19 cellular contexts compared by ENCODE assay signal in the genomic region with DNA sequence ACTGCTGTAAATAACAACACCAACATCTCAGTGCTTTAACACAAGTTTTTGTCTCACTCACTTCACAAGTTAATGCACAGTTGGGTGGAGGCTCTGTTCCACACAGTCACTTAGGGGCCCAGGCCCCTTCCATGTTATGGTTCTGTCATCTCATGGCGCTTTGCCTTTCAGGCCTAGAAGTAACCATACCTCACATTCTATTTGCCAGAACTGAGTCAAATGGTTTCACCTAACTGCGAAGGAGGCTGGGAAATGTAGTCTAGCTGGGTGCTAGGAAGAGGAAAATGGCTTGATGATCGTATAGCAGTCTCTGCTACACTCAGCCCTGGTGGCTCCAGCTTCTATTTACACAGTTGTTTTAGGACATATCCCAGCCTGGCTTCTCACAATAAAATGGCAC. TPM values are rescaled to one million over a fixed set of nuclear protein-coding genes. Genes with fewer than 3 reads are reported as not detected.
DNase-seq lines count a peak whose midpoint lies in the region; ATAC-seq and TF ChIP-seq lines count a peak whose summit lies in the region.
"Had no signal": no experiment of that assay in that cellular context is flagged by ENCODE, and none has a peak within 500 bp of the region (broad histone marks: within the 10 kb centered on the region; RNA-seq: fewer than 3 reads in every experiment).

No MANE protein-coding gene starts in this region.

- no peaks in the 10 kb centered on the region for H3K9me2 ChIP-seq in HCT116 (ENCODE audit: insufficient read depth)

- H3K4me1 ChIP-seq in HCT116 (ENCODE audit: control insufficient read depth in 1 of 2, insufficient read depth in 2 of 2, low read length in 2 of 2): peaks cover 0 to 8% of the 10 kb centered on the region in 2 experiments; a peak in 3 of 4 replicates
- peaks cover 3% of the 10 kb centered on the region for H3K4me1 ChIP-seq in mucosa of descending colon (ENCODE audit: low read depth)
- H3K4me1 ChIP-seq in sigmoid colon: peaks cover 0 to 2% (median 0%) of the 10 kb centered on the region in 4 donors
- H3K4me1 ChIP-seq: ascending aorta had no signal

- no peaks in the 10 kb centered on the region for H3K79me2 ChIP-seq in HCT116 (ENCODE audit: insufficient read depth, low read length)

- TF ChIP-seq EP300 in sigmoid colon (IDR thresholded peaks at IDR 0.05): no peak

- H3K27ac ChIP-seq in HCT116 (ENCODE audit: low read depth, low read length) (no peak overlapping the region), sigmoid colon (no peak overlapping the region)
- H3K27ac ChIP-seq: ascending aorta, upper lobe of right lung had no signal

- TF ChIP-seq CTCF in HCT116 (IDR thresholded peaks at IDR 0.05 in 2 of 3, conservative IDR thresholded peaks at IDR 0.05 in 1 of 3; ENCODE audit: borderline replicate concordance in 1 of 3, insufficient read depth in 1 of 3, low read depth in 2 of 3, low read length in 2 of 3) (no peak), astrocyte of the spinal cord (IDR thresholded peaks at IDR 0.05; ENCODE audit: low read depth, low read length) (no peak), mucosa of descending colon (IDR thresholded peaks at IDR 0.05) (no peak), sigmoid colon (IDR thresholded peaks at IDR 0.05) (no peak)

- TF ChIP-seq POLR2A in HCT116 (IDR thresholded peaks at IDR 0.05; ENCODE audit: borderline replicate concordance, extremely low read depth, insufficient read depth, insufficient read length) (no peak), sigmoid colon (IDR thresholded peaks at IDR 0.05) (no peak)

- H4K20me1 ChIP-seq in HCT116 (ENCODE audit: insufficient read depth): no peaks in the 10 kb centered on the region

- in situ Hi-C loops in astrocyte of the spinal cord (cut with HindIII; ENCODE audit: low sequenced_read_pairs): no loop called here

- H3K9ac ChIP-seq in HCT116 (ENCODE audit: low read length): no peak overlapping the region

- no peak for TF ChIP-seq RAD21 in HCT116 (IDR thresholded peaks at IDR 0.05; ENCODE audit: low read depth)

- DNase-seq in NCI-H510A treated with DMSO at 0.1 percent for 48 hours (lab: John Stamatoyannopoulos, UW): peak; percentile 24
- no peak for DNase-seq in NCI-H510A (lab: John Stamatoyannopoulos, UW)
- DNase-seq in HCT116 (ENCODE audit: low read depth, low spot score): no peak
- DNase-seq in astrocyte of the spinal cord (ENCODE audit: low read depth, low spot score): peak; percentile 6
- no peak for DNase-seq in mucosa of descending colon
- DNase-seq in sigmoid colon: no peak
- DNase-seq: 8988T; activated CD4-positive, CD25-positive, alpha-beta regulatory T cell treated with anti-CD3 and anti-CD28 coated beads, Interleukin-2, amount 50 U/mL, for 72 hours; activated naive CD4-positive, alpha-beta T cell treated with anti-CD3 and anti-CD28 coated beads, Interleukin-2, amount 10 ng/mL, durations not matched to agents 7 days and 5 days; COR-L47; glutamatergic neuron; NCI-H187 treated with DMSO at 0.1 percent for 48 hours; RPMI8226; T1000; upper lobe of right lung had no signal

- CTCF ChIA-PET in HCT116 (lab: Charles Lee): interaction anchor here (1.0 to 2.6 kb wide), 4 partner anchors 11 to 178 kb away, joined by 3 to 12 read pairs (median 6); no protein-coding TSS in a partner anchor

- RAD21 ChIA-PET in HCT116 (lab: Charles Lee; ENCODE audit: low non-redundant PET in 1 of 2, low total read pairs in 2 of 2, uncharacterized antibody in 2 of 2, unreplicated experiment in 2 of 2): interaction anchor here in 1 of 2 experiments (0.8 kb wide), 1 partner anchor 95 kb away, joined by 3 read pairs; no protein-coding TSS in a partner anchor

- H3K9me3 ChIP-seq in HCT116 (ENCODE audit: control insufficient read depth in 1 of 2, insufficient read depth in 1 of 2, low read depth in 1 of 2, low read length in 2 of 2) (no peaks in the 10 kb centered on the region), mucosa of descending colon (no peaks in the 10 kb centered on the region), sigmoid colon (no peaks in the 10 kb centered on the region)
- H3K9me3 ChIP-seq: ascending aorta, upper lobe of right lung had no signal

- H3K27me3 ChIP-seq in HCT116 (ENCODE audit: insufficient read depth, low read length) (no peaks in the 10 kb centered on the region), sigmoid colon (no peaks in the 10 kb centered on the region)
- H3K27me3 ChIP-seq: ascending aorta, upper lobe of right lung had no signal

- BruUV-seq in HCT116 (replicated peaks; lab: Mats Ljungman, UMichigan): no TSS peak

- POLR2A ChIA-PET in HCT116 (lab: Charles Lee): no interaction called here

- intact Hi-C loops in HCT116 (cut with micrococcal nuclease): loop anchor here (5.0 kb wide), 1 partner anchor 896 kb away; no protein-coding TSS in a partner anchor
- intact Hi-C loops in mucosa of descending colon (cut with DNase I, micrococcal nuclease): loop anchor here in 1 of 2 donors (5.0 kb wide), 2 partner anchors 94 to 189 kb away; no protein-coding TSS in a partner anchor
- intact Hi-C loops in sigmoid colon (cut with DNase I): loop anchor here (2.0 to 5.0 kb wide), 2 partner anchors 93 to 189 kb away; no protein-coding TSS in a partner anchor

- ATAC-seq in HCT116 (0 out of 2 replicates have a peak, but pooled peaks have one; percentile 26), mucosa of descending colon (peak; percentile 44), HG02870 (IDR thresholded peaks at IDR 0.05; ENCODE audit: unreplicated experiment) (no peak), GM18909 (IDR thresholded peaks at IDR 0.05; ENCODE audit: poor library complexity, unreplicated experiment) (no peak)

- no peaks in the 10 kb centered on the region for H3K36me3 ChIP-seq in HCT116 (ENCODE audit: control insufficient read depth in 1 of 2, insufficient read depth in 2 of 2, low read length in 2 of 2)
- H3K36me3 ChIP-seq in mucosa of descending colon (ENCODE audit: low read depth): no peaks in the 10 kb centered on the region
- H3K36me3 ChIP-seq in sigmoid colon: no peaks in the 10 kb centered on the region
- H3K36me3 ChIP-seq: ascending aorta, upper lobe of right lung had no signal

- H3K4me3 ChIP-seq in HCT116 (replicated peaks in 1 of 2; ENCODE audit: low read depth in 1 of 2, low read length in 2 of 2) (no peak overlapping the region), astrocyte of the spinal cord (ENCODE audit: low read depth, low read length) (no peak overlapping the region), mucosa of descending colon (no peak overlapping the region), sigmoid colon (no peak overlapping the region)
- H3K4me3 ChIP-seq: ascending aorta, lung, upper lobe of right lung had no signal

- 67 to 74% methylated on average over 3 of the region's 3 CpGs for WGBS in sigmoid colon, 2 donors

- H3K4me2 ChIP-seq in HCT116 (ENCODE audit: low read length): no peak overlapping the region

- no peak overlapping the region for H2AFZ ChIP-seq in HCT116 (ENCODE audit: low read depth, low read length, poor library complexity, severe bottlenecking)

TF ChIP-seq in HCT116, 20 proteins besides CTCF, POLR2A, EP300 and RAD21 (continues in another document):
- no peak for TF ChIP-seq CBX3 (IDR thresholded peaks at IDR 0.05; ENCODE audit: low read depth)
- TF ChIP-seq SRF (IDR thresholded peaks at IDR 0.05; ENCODE audit: low read depth): no peak
- TF ChIP-seq, protein P1, sequence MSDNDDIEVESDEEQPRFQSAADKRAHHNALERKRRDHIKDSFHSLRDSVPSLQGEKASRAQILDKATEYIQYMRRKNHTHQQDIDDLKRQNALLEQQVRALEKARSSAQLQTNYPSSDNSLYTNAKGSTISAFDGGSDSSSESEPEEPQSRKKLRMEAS (IDR thresholded peaks at IDR 0.05): no peak
- no peak for TF ChIP-seq POLR2AphosphoS5 (IDR thresholded peaks at IDR 0.05; ENCODE audit: low read depth, low read length)
- TF ChIP-seq ATF3 (IDR thresholded peaks at IDR 0.05): no peak
- no peak for TF ChIP-seq ZNF274 (IDR thresholded peaks at IDR 0.05; ENCODE audit: low read depth, low read length)
- no peak for TF ChIP-seq ZFX (IDR thresholded peaks at IDR 0.05)
- TF ChIP-seq FOSL1 (IDR thresholded peaks at IDR 0.05; ENCODE audit: low read depth): no peak
- no peak for TF ChIP-seq CEBPB (IDR thresholded peaks at IDR 0.05; ENCODE audit: low read depth)
- TF ChIP-seq REST (IDR thresholded peaks at IDR 0.05; ENCODE audit: low read depth): no peak
- no peak for TF ChIP-seq TCF7L2 (IDR thresholded peaks at IDR 0.05; ENCODE audit: borderline replicate concordance, extremely low read depth, insufficient read depth, insufficient read length)

RNA-seq across cellular contexts. Expression of gene MVB12B, which starts 23.1 kb away (rescaled TPM):
- 10.9 TPM for total RNA-seq in HCT116 (2021; ENCODE audit: unreplicated experiment)
- 4.3 and 4.7 TPM in 2 replicates for polyA plus RNA-seq in HCT116 (2012)
- 10 to 100 TPM; 16.8 to 26.4 (median 21.6) TPM for total RNA-seq in mucosa of descending colon
- total RNA-seq in sigmoid colon: 10 to 100 TPM; 12.2 to 14.4 (median 13.3) TPM
- polyA plus RNA-seq in sigmoid colon: 1 to 10 TPM; 5.1 to 8.9 (median 6.0) TPM

Comparison
In these comparisons a context has a peak if more than half of its experiments do, and no peak if none do; other contexts are left out.
1. DNase-seq: peak in NCI-H510A treated with DMSO at 0.1 percent for 48 hours (single experiment) and astrocyte of the spinal cord (single experiment); none in NCI-H510A (single experiment), HCT116 (single experiment), mucosa of descending colon (0 of 3) and sigmoid colon (single experiment).
2. ATAC-seq: peak in HCT116 (single experiment) and mucosa of descending colon (single experiment); none in HG02870 (single experiment) and GM18909 (single experiment).